Comparison of ENCODE assay signal across 8 cellular contexts in genomic region chr14:102594514-102595175, GRCh38. TPM values are rescaled to one million over a fixed set of nuclear protein-coding genes. Genes with fewer than 3 reads are reported as not detected.
DNase-seq lines count a peak whose midpoint lies in the region; ATAC-seq, FAIRE-seq and TF ChIP-seq lines count a peak whose summit lies in the region.

No MANE protein-coding gene starts in this region.

- peaks cover 16% of the 10 kb centered on the region; the same call in 1 of the 2 replicates for H4K20me1 ChIP-seq in HepG2 (ENCODE audit: insufficient read depth, low read length)

- intact Hi-C loops in HepG2 (cut with micrococcal nuclease; ENCODE audit: unreplicated experiment): loop anchor here (1.0 to 5.0 kb wide), 4 partner anchors 70 to 272 kb away; partner anchors contain the start of genes CINP and TECPR2

- no peak overlapping the region for H3K27ac ChIP-seq in HepG2 (ENCODE audit: extremely low read length, insufficient read depth, low read length)

- H3K4me1 ChIP-seq in HepG2 (ENCODE audit: insufficient read depth, low read length): peaks cover 39% of the 10 kb centered on the region

- WGBS in HepG2 (ENCODE audit: low lambda C conversion rate): 1% methylated on average over 7 of the region's 7 CpGs

- peak; percentile 70 for FAIRE-seq in HepG2 (lab: Jason Lieb, UNC)

- in situ Hi-C loops in HepG2 (cut with HindIII; ENCODE audit: extremely low pct_ligation_motif_present, low pct_unique_long_range_greater_than_20kb): loop anchor here (5.0 kb wide), 1 partner anchor 52 kb away; no protein-coding TSS in a partner anchor

- peak overlapping the region; percentile 94 to 97 (median 94); a peak in 5 of 6 replicates for H3K4me3 ChIP-seq in HepG2 (replicated peaks in 1 of 3; ENCODE audit: insufficient read depth in 1 of 3, low read depth in 2 of 3, low read length in 3 of 3)

- H3K9me3 ChIP-seq in HepG2 (ENCODE audit: low read length): no peaks in the 10 kb centered on the region

- peak overlapping the region; percentile 77 for H3K4me2 ChIP-seq in HepG2 (ENCODE audit: low read depth, low read length)

- no peaks in the 10 kb centered on the region; a peak in 1 of 5 replicates for H3K27me3 ChIP-seq in HepG2 (ENCODE audit: control insufficient read depth in 1 of 2, insufficient read depth in 2 of 2, low read length in 2 of 2)

- POLR2A ChIA-PET in HepG2 (lab: Yijun Ruan, JAX): interaction anchor here (0.5 to 5.3 kb wide), 10 partner anchors 9 to 100 kb away, joined by 3 to 58 read pairs (median 6); no protein-coding TSS in a partner anchor

- no peak for TF ChIP-seq POLR2A in HepG2 (IDR thresholded peaks at IDR 0.05; ENCODE audit: insufficient read depth in 1 of 2, low read depth in 2 of 2, low read length in 2 of 2)

- TF ChIP-seq EP300 in HepG2 (IDR thresholded peaks at IDR 0.05; ENCODE audit: low read depth in 2 of 2, low read length in 2 of 2) (no peak), HepG2 (CRISPR knock-in tag; IDR thresholded peaks at IDR 0.05; ENCODE audit: borderline replicate concordance) (no peak)

- H3K9ac ChIP-seq in HepG2 (ENCODE audit: insufficient read depth, low read depth, low read length): peak overlapping the region; percentile 88; the same call in 1 of the 2 replicates

- DNase-seq in DMS79 (lab: John Stamatoyannopoulos, UW) (peak; percentile 35), NCI-H510A (lab: John Stamatoyannopoulos, UW) (peak; percentile 42), dermis blood vessel endothelial cell (peak; percentile 81), HepG2 (ENCODE audit: low spot score) (peak; percentile 70)
- peak; percentile 27 to 52 for DNase-seq in activated CD4-positive, alpha-beta T cell treated with anti-CD3 and anti-CD28 coated beads for 24 hours (ENCODE audit: low read depth in 2 of 2)
- DNase-seq in stimulated activated CD8-positive, alpha-beta memory T cell treated with anti-CD3 and anti-CD28 coated beads, Interleukin-12 subunit alpha, Interleukin-12 subunit beta, amount 100 ng/mL, for 1 hour (ENCODE audit: low read depth): peak; percentile 31

- no peak overlapping the region for H2AFZ ChIP-seq in HepG2 (ENCODE audit: low read length)

- BruUV-seq in HepG2 (replicated peaks; lab: Mats Ljungman, UMichigan): no TSS peak

- H3K79me2 ChIP-seq in HepG2 (ENCODE audit: insufficient read depth, low read length): peaks cover 57% of the 10 kb centered on the region

- TF ChIP-seq RAD21 in HepG2 (CRISPR knock-in tag; IDR thresholded peaks at IDR 0.05): no peak

- H3K36me3 ChIP-seq in HepG2 (replicated peaks in 1 of 2; ENCODE audit: control insufficient read depth in 1 of 2, insufficient read depth in 2 of 2, low read length in 2 of 2): no peaks in the 10 kb centered on the region; a peak in 1 of 5 replicates

- ATAC-seq in HG03196 (IDR thresholded peaks at IDR 0.05; ENCODE audit: unreplicated experiment): peak; percentile 27
- ATAC-seq in HepG2: peak; percentile 13; the same call in 1 of the 3 replicates
- no peak for ATAC-seq in GM19035 (IDR thresholded peaks at IDR 0.05; ENCODE audit: unreplicated experiment)

- TF ChIP-seq CTCF in HepG2 (CRISPR knock-in tag; IDR thresholded peaks at IDR 0.05): peak; percentile 71

- CTCF ChIA-PET in HepG2 (lab: Yijun Ruan, JAX; ENCODE audit: low intra/inter-chr PET ratio, low total read pairs): interaction anchor here (1.2 to 3.0 kb wide), 2 partner anchors 70 to 89 kb away, joined by 3 to 9 read pairs; no protein-coding TSS in a partner anchor

TF ChIP-seq in HepG2, 621 proteins besides CTCF, POLR2A, EP300 and RAD21 (continues in another document):
- TF ChIP-seq JUNB (CRISPR knock-in tag; IDR thresholded peaks at IDR 0.05; ENCODE audit: borderline replicate concordance) (no peak), MED1 (CRISPR knock-in tag; IDR thresholded peaks at IDR 0.05) (0 out of 2 replicates have a peak, but pooled peaks have one; percentile 16), MBD4 (IDR thresholded peaks at IDR 0.05; ENCODE audit: borderline replicate concordance, low read length) (no peak), ZNF20 (CRISPR knock-in tag; IDR thresholded peaks at IDR 0.05) (no peak), HMGXB4 (CRISPR knock-in tag; IDR thresholded peaks at IDR 0.05; ENCODE audit: borderline replicate concordance in 1 of 2, low read depth in 1 of 2) (peak; percentile 53 to 62; a peak in 2 of 4 replicates), SRF (IDR thresholded peaks at IDR 0.05; ENCODE audit: low read depth, low read length) (0 out of 2 replicates have a peak, but pooled peaks have one; percentile 29), PPARG (CRISPR knock-in tag; conservative IDR thresholded peaks at IDR 0.05) (peak; percentile 59), SAP130 (CRISPR knock-in tag; IDR thresholded peaks at IDR 0.05; ENCODE audit: low read depth) (peak; percentile 68), MED8 (CRISPR knock-in tag; IDR thresholded peaks at IDR 0.05; ENCODE audit: insufficient replicate concordance) (no peak), SMC3 (IDR thresholded peaks at IDR 0.05; ENCODE audit: low read length) (peak; percentile 67), SIN3A (IDR thresholded peaks at IDR 0.05; ENCODE audit: borderline replicate concordance, low read depth, low read length) (no peak), TSC22D2 (CRISPR knock-in tag; IDR thresholded peaks at IDR 0.05; ENCODE audit: borderline replicate concordance) (no peak), XRCC5 (optimal IDR thresholded peaks at IDR 0.05; ENCODE audit: low read length) (peak; percentile 37), NR2F6 (IDR thresholded peaks at IDR 0.05) (peak; percentile 57; the same call in 1 of the 2 replicates), NR2F6 (CRISPR knock-in tag; IDR thresholded peaks at IDR 0.05) (peak; percentile 55; the same call in 1 of the 2 replicates), GPN1 (CRISPR knock-in tag; IDR thresholded peaks at IDR 0.05; ENCODE audit: borderline replicate concordance) (no peak)
- TF ChIP-seq, protein P1, sequence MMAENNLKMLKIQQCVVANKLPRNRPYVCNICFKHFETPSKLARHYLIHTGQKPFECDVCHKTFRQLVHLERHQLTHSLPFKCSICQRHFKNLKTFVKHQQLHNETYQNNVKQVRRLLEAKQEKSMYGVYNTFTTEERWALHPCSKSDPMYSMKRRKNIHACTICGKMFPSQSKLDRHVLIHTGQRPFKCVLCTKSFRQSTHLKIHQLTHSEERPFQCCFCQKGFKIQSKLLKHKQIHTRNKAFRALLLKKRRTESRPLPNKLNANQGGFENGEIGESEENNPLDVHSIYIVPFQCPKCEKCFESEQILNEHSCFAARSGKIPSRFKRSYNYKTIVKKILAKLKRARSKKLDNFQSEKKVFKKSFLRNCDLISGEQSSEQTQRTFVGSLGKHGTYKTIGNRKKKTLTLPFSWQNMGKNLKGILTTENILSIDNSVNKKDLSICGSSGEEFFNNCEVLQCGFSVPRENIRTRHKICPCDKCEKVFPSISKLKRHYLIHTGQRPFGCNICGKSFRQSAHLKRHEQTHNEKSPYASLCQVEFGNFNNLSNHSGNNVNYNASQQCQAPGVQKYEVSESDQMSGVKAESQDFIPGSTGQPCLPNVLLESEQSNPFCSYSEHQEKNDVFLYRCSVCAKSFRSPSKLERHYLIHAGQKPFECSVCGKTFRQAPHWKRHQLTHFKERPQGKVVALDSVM (CRISPR knock-in tag; IDR thresholded peaks at IDR 0.05): no peak

RNA-seq across cellular contexts. Expression of gene RCOR1, which starts 2.2 kb away (rescaled TPM):
- total RNA-seq in dermis blood vessel endothelial cell (14.0 and 24.6 TPM in 2 replicates), HepG2 (2016; rRNA removed; fragmentation: Illumina TruSeq; extraction: Trizol) (11.1 and 14.8 TPM in 2 replicates)
- total RNA-seq in HepG2 (2016; cell fraction: cytosol; rRNA removed; fragmentation: Illumina TruSeq; extraction: Trizol; ENCODE audit: low read depth): 5.2 and 6.2 TPM in 2 replicates
- 10.9 and 13.8 TPM in 2 replicates for total RNA-seq in HepG2 (2016; cell fraction: insoluble cytoplasmic fraction; rRNA removed; fragmentation: Illumina TruSeq; extraction: Trizol)
- total RNA-seq in HepG2 (2016; cell fraction: membrane; rRNA removed; fragmentation: Illumina TruSeq; extraction: Trizol): 6.6 and 7.2 TPM in 2 replicates
- 15.7 and 18.1 TPM in 2 replicates for total RNA-seq in HepG2 (2016; cell fraction: nucleus; rRNA removed; fragmentation: Illumina TruSeq; extraction: Trizol)
- 10.2 and 10.5 TPM in 2 replicates for polyA plus RNA-seq in HepG2 (2011; rRNA removed)
- 5.8 and 9.2 TPM in 2 replicates for polyA plus RNA-seq in HepG2 (2011; cell fraction: cytosol; rRNA removed)
- polyA plus RNA-seq in HepG2 (2011; cell fraction: nucleus; rRNA removed): 7.8 and 8.1 TPM in 2 replicates
- 12.0 and 12.1 TPM in 2 replicates for polyA plus RNA-seq in HepG2 (2012)
- 0.57 and 0.69 TPM in 2 replicates for polyA plus RNA-seq in HepG2 (2016; cell fraction: cytosol; fragmentation: Illumina TruSeq; extraction: Trizol; ENCODE audit: low read depth)
- polyA plus RNA-seq in HepG2 (2016; cell fraction: insoluble cytoplasmic fraction; fragmentation: Illumina TruSeq; extraction: Trizol; ENCODE audit: low read depth): 14.2 and 16.0 TPM in 2 replicates
- 1.9 and 2.5 TPM in 2 replicates for polyA plus RNA-seq in HepG2 (2016; cell fraction: membrane; fragmentation: Illumina TruSeq; extraction: Trizol; ENCODE audit: low read depth)
- polyA plus RNA-seq in HepG2 (2016; cell fraction: nucleus; fragmentation: Illumina TruSeq; extraction: Trizol; ENCODE audit: insufficient read depth, low read depth): 19.9 and 20.7 TPM in 2 replicates
- polyA minus RNA-seq in HepG2 (2011; rRNA and poly(A)+ RNA removed; ENCODE audit: low replicate concordance): 15.4 and 22.7 TPM in 2 replicates
- polyA minus RNA-seq in HepG2 (2011; cell fraction: cytosol; rRNA and poly(A)+ RNA removed): 11.9 and 12.5 TPM in 2 replicates
- 25.1 TPM in 2 replicates for polyA minus RNA-seq in HepG2 (2011; cell fraction: nucleus; rRNA and poly(A)+ RNA removed)

Comparison
In these comparisons a context has a peak if more than half of its experiments do, and no peak if none do; other contexts are left out.
1. DNase-seq: peak in every context shown above with its lines; median percentile 81 in dermis blood vessel endothelial cell; 70 in HepG2; 42 in NCI-H510A; 40 in activated CD4-positive, alpha-beta T cell treated with anti-CD3 and anti-CD28 coated beads for 24 hours; 35 in DMS79; 31 in stimulated activated CD8-positive, alpha-beta memory T cell treated with anti-CD3 and anti-CD28 coated beads, Interleukin-12 subunit alpha, Interleukin-12 subunit beta, amount 100 ng/mL, for 1 hour.